Comparison of ENCODE assay signal across 10 cellular contexts in the genomic region with DNA sequence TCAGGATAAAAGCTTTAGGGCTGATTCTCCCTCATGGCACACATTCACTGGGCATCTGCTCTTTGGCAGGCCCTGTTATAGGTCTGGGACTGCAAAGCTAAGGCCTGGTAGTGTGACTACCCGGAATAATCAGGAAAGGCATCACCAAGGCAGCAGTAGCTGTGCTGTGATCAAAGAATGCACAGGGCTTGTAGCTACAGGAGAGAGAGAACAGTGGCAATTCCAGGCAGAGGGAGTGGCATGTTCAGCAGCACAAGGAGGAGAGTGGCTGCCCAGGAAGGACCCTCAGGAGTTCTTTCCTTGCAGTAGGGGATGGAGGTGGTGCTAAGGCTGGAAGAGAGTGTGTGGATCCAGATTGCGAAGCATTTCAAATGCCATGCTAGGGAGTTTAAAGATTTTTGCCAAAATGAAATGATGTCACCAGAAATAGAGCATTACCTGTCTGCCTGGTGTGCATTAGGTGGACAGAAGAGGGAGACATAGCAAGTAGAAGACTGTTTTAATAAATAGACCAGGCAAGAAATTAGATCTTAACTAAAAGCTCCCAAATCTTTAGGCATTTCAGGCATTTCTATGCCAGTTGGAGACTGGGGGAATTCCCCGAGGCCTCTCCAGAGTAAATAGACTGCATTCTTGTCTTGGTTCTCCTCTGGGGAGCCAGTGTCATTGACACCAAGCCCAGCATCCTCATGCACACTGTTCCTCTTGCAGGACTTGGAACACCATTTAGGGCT.
DNase-seq lines count a peak whose midpoint lies in the region; ATAC-seq, FAIRE-seq and TF ChIP-seq lines count a peak whose summit lies in the region.
"Had no signal": no experiment of that assay in that cellular context is flagged by ENCODE, and none has a peak within 500 bp of the region (broad histone marks: within the 10 kb centered on the region; RNA-seq: fewer than 3 reads in every experiment).

No MANE protein-coding gene starts in this region.

- H3K4me3 ChIP-seq in A673 (ENCODE audit: low read depth, low read length, poor library complexity, severe bottlenecking) (no peak overlapping the region), astrocyte (ENCODE audit: insufficient read depth, low read depth, low read length) (no peak overlapping the region), iPS-20b (ENCODE audit: low read length) (no peak overlapping the region)

- H3K4me3 Mint-ChIP-seq in H9 (no peak overlapping the region), astrocyte (ENCODE audit: unreplicated experiment) (no peak overlapping the region)

- H3K56ac ChIP-seq in H9 (ENCODE audit: insufficient read length, low read depth, low read length) = no peak overlapping the region

- H3K9ac ChIP-seq in H9 (ENCODE audit: extremely low read depth, insufficient read length, low read length) = no peak overlapping the region
- no peak overlapping the region for H3K9ac ChIP-seq in astrocyte (ENCODE audit: low read length)
- no peak overlapping the region; the same call in 1 of the 2 replicates for H3K9ac ChIP-seq in iPS-20b (ENCODE audit: low read depth, low read length)

- H3K9me3 ChIP-seq in A673 (ENCODE audit: low read depth, low read length, poor library complexity, severe bottlenecking) (no peaks in the 10 kb centered on the region), H9 (ENCODE audit: control insufficient read depth, low read depth, low read length) (no peaks in the 10 kb centered on the region), astrocyte (ENCODE audit: insufficient read depth, low read depth, low read length) (no peaks in the 10 kb centered on the region), iPS-20b (ENCODE audit: insufficient read depth, low read depth, low read length) (no peaks in the 10 kb centered on the region)

- H2AK5ac ChIP-seq in H9 (ENCODE audit: insufficient read length, low read length) = no peak overlapping the region

- H2BK12ac ChIP-seq in H9 (ENCODE audit: insufficient read length, low read depth, low read length) = no peak overlapping the region

- H3K4me1 Mint-ChIP-seq in H9 (peaks cover 21 to 27% of the 10 kb centered on the region in 2 experiments), astrocyte (ENCODE audit: low read depth, unreplicated experiment) (peaks cover 14% of the 10 kb centered on the region)

- no peak for FAIRE-seq in astrocyte (lab: Jason Lieb, UNC)

- H4K8ac ChIP-seq in H9 (replicated peaks; ENCODE audit: insufficient read length, low read depth, low read length) = no peak overlapping the region

- H2BK5ac ChIP-seq in H9 (ENCODE audit: insufficient read length, low read length) = no peak overlapping the region

- no peaks in the 10 kb centered on the region for H3K79me1 ChIP-seq in H9 (ENCODE audit: insufficient read depth, low read depth, low read length, poor library complexity, severe bottlenecking)

- H2BK120ac ChIP-seq in H9 (ENCODE audit: low read depth, low read length, poor library complexity, severe bottlenecking) = no peak overlapping the region

- H3K4ac ChIP-seq in H9 (ENCODE audit: low read depth, low read length) = no peak overlapping the region

- BruUV-seq in A673 (replicated peaks; lab: Mats Ljungman, UMichigan) = no TSS peak

- H3K4me2 ChIP-seq in H9 (ENCODE audit: insufficient read depth, insufficient read length, low read length) (no peak overlapping the region), astrocyte (ENCODE audit: low read length) (no peak overlapping the region)

- no peak overlapping the region for H4K5ac ChIP-seq in H9 (ENCODE audit: insufficient read length, low read depth, low read length)

- H2BK15ac ChIP-seq in H9 (ENCODE audit: low read depth, low read length) = no peak overlapping the region

- H4K91ac ChIP-seq in H9 (ENCODE audit: insufficient read length, low read depth, low read length) = no peak overlapping the region

- no peaks in the 10 kb centered on the region for H3K27me3 Mint-ChIP-seq in H9 (ENCODE audit: low read depth)
- H3K27me3 Mint-ChIP-seq in astrocyte (ENCODE audit: low read depth, unreplicated experiment) = no peaks in the 10 kb centered on the region

- H3T11ph ChIP-seq in H9 (ENCODE audit: low read length) = no peak overlapping the region

- H3K14ac ChIP-seq in H9 (ENCODE audit: insufficient read depth, low read length) = no peak overlapping the region

- peaks cover 21% of the 10 kb centered on the region for H3K4me1 ChIP-seq in A673 (ENCODE audit: insufficient read depth, low read length, poor library complexity, severe bottlenecking)
- H3K4me1 ChIP-seq in H9 (ENCODE audit: insufficient read depth, low read length) = peaks cover 7% of the 10 kb centered on the region; the same call in 1 of the 2 replicates
- no peaks in the 10 kb centered on the region for H3K4me1 ChIP-seq in astrocyte (ENCODE audit: insufficient read depth, low read length)
- peaks cover 25% of the 10 kb centered on the region for H3K4me1 ChIP-seq in iPS-20b (ENCODE audit: insufficient read depth, low read length)

- no peaks in the 10 kb centered on the region for H3K27me3 ChIP-seq in A673 (replicated peaks; ENCODE audit: insufficient read depth, low read depth, low read length, poor library complexity)
- no peaks in the 10 kb centered on the region for H3K27me3 ChIP-seq in H9 (ENCODE audit: insufficient read depth, low read length)
- no peaks in the 10 kb centered on the region for H3K27me3 ChIP-seq in astrocyte (ENCODE audit: insufficient read depth, low read length)
- no peaks in the 10 kb centered on the region for H3K27me3 ChIP-seq in iPS-20b (ENCODE audit: insufficient read depth, low read length)

- no peak overlapping the region for H2BK20ac ChIP-seq in H9 (ENCODE audit: low read depth, low read length, poor library complexity, severe bottlenecking)

- H3K27ac Mint-ChIP-seq in H9 (peak overlapping the region; percentile 82 to 86 (median 83); a peak in 5 of 7 replicates), astrocyte (ENCODE audit: unreplicated experiment) (no peak overlapping the region)

- H4K20me1 ChIP-seq in H9 (ENCODE audit: control insufficient read depth, insufficient read depth, insufficient read length) (peaks cover 2% of the 10 kb centered on the region), astrocyte (ENCODE audit: insufficient read depth, low read length) (peaks cover 17% of the 10 kb centered on the region)

- H3K79me2 ChIP-seq in H9 (ENCODE audit: insufficient read depth, low read length) (no peaks in the 10 kb centered on the region), astrocyte (ENCODE audit: insufficient read depth, low read length) (no peaks in the 10 kb centered on the region)

- CTCF ChIA-PET in A673 (lab: Charles Lee) = no interaction called here

- DNase-seq in A673 (ENCODE audit: low spot score) (peak; percentile 31), H9 (no peak), astrocyte (ENCODE audit: low read depth) (peak; percentile 2), NCI-H1092 treated with DMSO at 0.1 percent for 48 hours (lab: John Stamatoyannopoulos, UW) (no peak), 8988T (no peak)
- DNase-seq: cerebellar nuclear complex, NCI-H1092 had no signal

- H3K36me3 Mint-ChIP-seq in H9 (ENCODE audit: insufficient read depth in 1 of 3, low read depth in 3 of 3) (peaks cover 34 to 77% (median 63%) of the 10 kb centered on the region in 3 experiments; a peak in 6 of 7 replicates), astrocyte (ENCODE audit: low read depth, unreplicated experiment) (peaks cover 19% of the 10 kb centered on the region)

- H3K27ac ChIP-seq in A673 (ENCODE audit: low read depth, low read length, poor library complexity, severe bottlenecking) = peak overlapping the region; percentile 45
- no peak overlapping the region for H3K27ac ChIP-seq in H9 (ENCODE audit: insufficient read length, low read depth, low read length)
- no peak overlapping the region for H3K27ac ChIP-seq in astrocyte (ENCODE audit: low read depth, low read length)
- H3K27ac ChIP-seq in iPS-20b (ENCODE audit: low read length) = peak overlapping the region; percentile 7

- POLR2A ChIA-PET in A673 (lab: Charles Lee; ENCODE audit: low non-redundant PET) = no interaction called here

- no peaks in the 10 kb centered on the region for H3K23me2 ChIP-seq in H9 (ENCODE audit: insufficient read length, low read depth, low read length, poor library complexity, severe bottlenecking)

- ATAC-seq in GM18502 (IDR thresholded peaks at IDR 0.05; ENCODE audit: poor library complexity, unreplicated experiment) (no peak), HG02798 (IDR thresholded peaks at IDR 0.05; ENCODE audit: poor library complexity, unreplicated experiment) (no peak)

- TF ChIP-seq CTCF in A673 (conservative IDR thresholded peaks at IDR 0.05; ENCODE audit: low read depth, low read length) (peak; percentile 50), H9 (conservative IDR thresholded peaks at IDR 0.05) (peak; percentile 42; the same call in 2 of the 3 replicates), astrocyte (IDR thresholded peaks at IDR 0.05; ENCODE audit: insufficient read depth, low read depth, low read length) (peak; percentile 35)

- intact Hi-C loops in A673 (cut with micrococcal nuclease; ENCODE audit: unreplicated experiment) = no loop called here

- H3K36me3 ChIP-seq in A673 (ENCODE audit: insufficient read depth, low read length, poor library complexity, severe bottlenecking) (peaks cover 50% of the 10 kb centered on the region), astrocyte (ENCODE audit: insufficient read depth, low read length) (peaks cover 36% of the 10 kb centered on the region), iPS-20b (ENCODE audit: insufficient read depth, low read depth, low read length) (peaks cover 86% of the 10 kb centered on the region)

- peak overlapping the region; percentile 7 for H3K18ac ChIP-seq in H9 (ENCODE audit: insufficient read length, low read depth, low read length)

- H3K9me3 Mint-ChIP-seq in H9 = no peaks in the 10 kb centered on the region
- H3K9me3 Mint-ChIP-seq in astrocyte (ENCODE audit: unreplicated experiment) = no peaks in the 10 kb centered on the region

- H3K23ac ChIP-seq in H9 (ENCODE audit: insufficient read length, low read depth, low read length) = no peak overlapping the region

- WGBS in H9 (ENCODE audit: extremely low coverage, insufficient read length, low lambda C conversion rate) = no CpG with 5 or more reads among the region's 3 CpGs

- H2AFZ ChIP-seq in H9 (ENCODE audit: low read length) (no peak overlapping the region), astrocyte (ENCODE audit: low read depth, low read length) (no peak overlapping the region)

Comparison
In these comparisons a context has a peak if more than half of its experiments do, and no peak if none do; other contexts are left out.
1. DNase-seq: peak in A673 (single experiment) and astrocyte (single experiment); none in H9 (single experiment), NCI-H1092 treated with DMSO at 0.1 percent for 48 hours (single experiment) and 8988T (single experiment).
2. H3K27ac ChIP-seq: peak in A673 (single experiment) and iPS-20b (single experiment); none in H9 (single experiment) and astrocyte (single experiment).
3. Peak in every context shown above with its lines, with median percentiles within 50 percentile points of each other: CTCF ChIP-seq.